ENCODE assay signal across 17 cellular contexts in genomic region chr14:51836417-51836816, GRCh38. TPM values are rescaled to one million over a fixed set of nuclear protein-coding genes. Genes with fewer than 3 reads are reported as not detected.
A peak's percentile ranks its signal among the peaks of the same experiment; 100 is the strongest.
DNase-seq lines count a peak whose midpoint lies in the region; ATAC-seq and TF ChIP-seq lines count a peak whose summit lies in the region.
"Had no signal": no experiment of that assay in that cellular context is flagged by ENCODE, and none has a peak within 500 bp of the region (broad histone marks: within the 10 kb centered on the region; RNA-seq: fewer than 3 reads in every experiment).

No MANE protein-coding gene starts in this region.

- no peak for TF ChIP-seq CTCF in NB4 (IDR thresholded peaks at IDR 0.05; ENCODE audit: low read depth, low read length)
- TF ChIP-seq CTCF in left ventricle myocardium inferior (IDR thresholded peaks at IDR 0.05; ENCODE audit: borderline replicate concordance): no peak
- no peak for TF ChIP-seq CTCF in ascending aorta (IDR thresholded peaks at IDR 0.05)

- H3K4me1 ChIP-seq in left ventricle myocardium inferior (no peaks in the 10 kb centered on the region), ascending aorta (no peaks in the 10 kb centered on the region)
- H3K4me1 ChIP-seq: BE2C had no signal

- no peak overlapping the region for H3K27ac ChIP-seq in left ventricle myocardium inferior (replicated peaks)
- no peak overlapping the region for H3K27ac ChIP-seq in ascending aorta
- H3K27ac ChIP-seq: C4-2B had no signal

- no peaks in the 10 kb centered on the region for H3K27me3 ChIP-seq in left ventricle myocardium inferior (ENCODE audit: low read depth)
- no peaks in the 10 kb centered on the region for H3K27me3 ChIP-seq in ascending aorta
- H3K27me3 ChIP-seq: BE2C had no signal

- H3K9me3 ChIP-seq in left ventricle myocardium inferior (replicated peaks) (peaks cover 11% of the 10 kb centered on the region), ascending aorta (peaks cover 0 to 7% of the 10 kb centered on the region in 2 donors)
- H3K9me3 ChIP-seq: A549, BE2C, HAP-1 had no signal

- TF ChIP-seq POLR2A in NB4 (IDR thresholded peaks at IDR 0.05; ENCODE audit: extremely low read depth, insufficient read length): no peak

- ATAC-seq in GM18909 (IDR thresholded peaks at IDR 0.05; ENCODE audit: poor library complexity, unreplicated experiment): peak; percentile 48
- peak; percentile 54 for ATAC-seq in HG03196 (IDR thresholded peaks at IDR 0.05; ENCODE audit: unreplicated experiment)
- no peak for ATAC-seq in HG03039 (IDR thresholded peaks at IDR 0.05; ENCODE audit: unreplicated experiment)

- H3K36me3 ChIP-seq in left ventricle myocardium inferior: no peaks in the 10 kb centered on the region
- no peaks in the 10 kb centered on the region for H3K36me3 ChIP-seq in ascending aorta
- H3K36me3 ChIP-seq: BE2C, HAP-1 had no signal

- intact Hi-C loops in left ventricle myocardium inferior (cut with micrococcal nuclease): no loop called here
- intact Hi-C loops in ascending aorta (cut with DNase I): no loop called here

- DNase-seq in NB4 (ENCODE audit: low read depth): peak; percentile 42
- no peak for DNase-seq in cerebellar nuclear complex (lab: John Stamatoyannopoulos, UW)
- DNase-seq in left ventricle myocardium inferior: no peak
- DNase-seq in ascending aorta (ENCODE audit: low spot score in 2 of 2): no peak
- DNase-seq: BE2C; CD4-positive, alpha-beta memory T cell; COR-L47; DND-41; GDM1; IMR-90; KBM-7 had no signal

- H3K4me3 ChIP-seq in NB4 (ENCODE audit: low read depth, low read length) (no peak overlapping the region), left ventricle myocardium inferior (no peak overlapping the region), ascending aorta (no peak overlapping the region)
- H3K4me3 ChIP-seq: A549, HAP-1 had no signal

RNA-seq across cellular contexts. Expression of gene GNG2, which starts 24.0 kb away (rescaled TPM):
- 6.7 TPM for total RNA-seq in left ventricle myocardium inferior
- total RNA-seq in ascending aorta: 11.4 TPM
